Comparison of ENCODE assay signal across 42 cellular contexts in the genomic region with DNA sequence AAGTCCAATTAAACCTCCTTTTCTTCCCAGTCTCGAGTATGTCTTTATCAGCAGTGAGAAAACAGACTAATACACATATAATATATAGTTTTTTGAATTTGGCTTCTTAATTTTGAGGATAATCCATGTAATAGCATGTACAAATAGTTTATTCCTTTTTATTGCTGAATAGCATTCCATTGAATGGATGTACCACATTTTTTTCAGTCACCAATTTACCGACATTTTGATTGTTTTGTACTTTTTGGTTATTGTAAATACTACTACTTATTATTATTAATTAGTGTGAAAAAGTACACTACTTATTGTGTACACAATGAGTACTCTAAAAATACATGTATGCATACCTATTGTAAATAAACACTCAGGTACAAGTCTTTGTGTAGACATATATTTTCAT. TPM values are rescaled to one million over a fixed set of nuclear protein-coding genes. Genes with fewer than 3 reads are reported as not detected.
"Had no signal": no experiment of that assay in that cellular context is flagged by ENCODE, and none has a peak within 500 bp of the region (broad histone marks: within the 10 kb centered on the region; RNA-seq: fewer than 3 reads in every experiment).

No MANE protein-coding gene starts in this region.

- H3K27me3 Mint-ChIP-seq: activated naive CD4-positive, alpha-beta T cell treated with anti-CD3 and anti-CD28 coated beads, Interleukin-2, amount 10 ng/mL, durations not matched to agents 7 days and 5 days; activated naive CD4-positive, alpha-beta T cell treated with anti-CD3 and anti-CD28 coated beads, Interleukin-2, amount 50 U/mL, for 24 hours; activated naive CD8-positive, alpha-beta T cell; activated naive CD8-positive, alpha-beta T cell treated with anti-CD3 and anti-CD28 coated beads for 36 hours; activated naive CD8-positive, alpha-beta T cell treated with anti-CD3 and anti-CD28 coated beads, Interleukin-2, amount 10 ng/mL, durations not matched to agents 7 days and 5 days; activated naive CD8-positive, alpha-beta T cell treated with anti-CD3 and anti-CD28 coated beads, Interleukin-2, amount 50 U/mL, for 24 hours; activated T-cell treated with anti-CD3 and anti-CD28 coated beads, Interleukin-2, amount 50 U/mL, for 24 hours; activated T-helper 17 cell treated with anti-CD3 and anti-CD28 coated beads, Interleukin-2, amount 50 U/mL, for 72 hours; central memory CD8-positive, alpha-beta T cell had no signal

- FAIRE-seq: astrocyte, bronchial epithelial cell had no signal

- H3K4me3 Mint-ChIP-seq: activated naive CD4-positive, alpha-beta T cell treated with anti-CD3 and anti-CD28 coated beads for 36 hours; activated naive CD4-positive, alpha-beta T cell treated with anti-CD3 and anti-CD28 coated beads, Interleukin-2, amount 10 ng/mL, durations not matched to agents 7 days and 5 days; activated naive CD4-positive, alpha-beta T cell treated with anti-CD3 and anti-CD28 coated beads, Interleukin-2, amount 50 U/mL, for 24 hours; activated naive CD8-positive, alpha-beta T cell; activated naive CD8-positive, alpha-beta T cell treated with anti-CD3 and anti-CD28 coated beads for 36 hours; activated naive CD8-positive, alpha-beta T cell treated with anti-CD3 and anti-CD28 coated beads, Interleukin-2, amount 10 ng/mL, durations not matched to agents 7 days and 5 days; activated naive CD8-positive, alpha-beta T cell treated with anti-CD3 and anti-CD28 coated beads, Interleukin-2, amount 50 U/mL, for 24 hours; activated T-cell treated with anti-CD3 and anti-CD28 coated beads, Interleukin-2, amount 50 U/mL, for 24 hours; activated T-cell treated with anti-CD3 and anti-CD28 coated beads, Interleukin-2, amount 50 U/mL, for 4 hours; activated T-cell treated with anti-CD3 and anti-CD28 coated beads, Interleukin-2, amount 50 U/mL, for 72 hours; activated T-helper 1 cell treated with anti-CD3 and anti-CD28 coated beads, Interleukin-12 subunit alpha, Interleukin-12 subunit beta, Interleukin-2, Interleukin-4 antibody, amounts not matched to agents 30 ng/mL and 10 ng/mL and 1 ng/mL, durations not matched to agents 14 hours and 24 hours and 36 hours; activated T-helper 17 cell treated with anti-CD3 and anti-CD28 coated beads, Interleukin-2, amount 50 U/mL, for 72 hours; brain; central memory CD8-positive, alpha-beta T cell had no signal

- H3K9me3 Mint-ChIP-seq: activated naive CD4-positive, alpha-beta T cell treated with anti-CD3 and anti-CD28 coated beads, Interleukin-2, amount 50 U/mL, for 24 hours; activated naive CD8-positive, alpha-beta T cell treated with anti-CD3 and anti-CD28 coated beads, Interleukin-2, amount 10 ng/mL, durations not matched to agents 7 days and 5 days; activated T-helper 1 cell treated with anti-CD3 and anti-CD28 coated beads, Interleukin-12 subunit alpha, Interleukin-12 subunit beta, Interleukin-2, Interleukin-4 antibody, amounts not matched to agents 30 ng/mL and 10 ng/mL and 1 ng/mL, durations not matched to agents 14 hours and 24 hours and 36 hours had no signal

- H3K4me1 Mint-ChIP-seq: activated naive CD4-positive, alpha-beta T cell treated with anti-CD3 and anti-CD28 coated beads, Interleukin-2, amount 10 ng/mL, durations not matched to agents 7 days and 5 days; activated naive CD4-positive, alpha-beta T cell treated with anti-CD3 and anti-CD28 coated beads, Interleukin-2, amount 50 U/mL, for 24 hours; activated naive CD8-positive, alpha-beta T cell treated with anti-CD3 and anti-CD28 coated beads for 36 hours; activated naive CD8-positive, alpha-beta T cell treated with anti-CD3 and anti-CD28 coated beads, Interleukin-2, amount 10 ng/mL, durations not matched to agents 7 days and 5 days; activated naive CD8-positive, alpha-beta T cell treated with anti-CD3 and anti-CD28 coated beads, Interleukin-2, amount 50 U/mL, for 24 hours; activated T-helper 17 cell treated with anti-CD3 and anti-CD28 coated beads, Interleukin-2, amount 50 U/mL, for 72 hours; brain; central memory CD8-positive, alpha-beta T cell had no signal

- H3K36me3 ChIP-seq: adrenal gland, ascending aorta, brain microvascular endothelial cell, breast epithelium, cardiac muscle cell had no signal

- H3K27me3 ChIP-seq: adrenal gland, ascending aorta, body of pancreas, brain microvascular endothelial cell, breast epithelium, cardiac muscle cell had no signal

- ATAC-seq: activated naive CD4-positive, alpha-beta T cell treated with anti-CD3 and anti-CD28 coated beads, Interleukin-2, amount 50 U/mL, for 72 hours; activated naive CD8-positive, alpha-beta T cell treated with anti-CD3 and anti-CD28 coated beads, Interleukin-2, amount 50 U/mL, for 24 hours; activated T-cell treated with anti-CD3 and anti-CD28 coated beads, Interleukin-2, amount 50 U/mL, for 4 hours; activated T-cell treated with anti-CD3 and anti-CD28 coated beads, Interleukin-2, amount 50 U/mL, for 72 hours; activated T-helper 17 cell treated with anti-CD3 and anti-CD28 coated beads, Interleukin-2, amount 50 U/mL, for 72 hours; body of pancreas had no signal

- H3K27ac ChIP-seq: adrenal gland, ascending aorta, body of pancreas, brain microvascular endothelial cell, breast epithelium, cardiac muscle cell had no signal

- H3K27ac Mint-ChIP-seq: activated naive CD4-positive, alpha-beta T cell treated with anti-CD3 and anti-CD28 coated beads for 36 hours; activated naive CD4-positive, alpha-beta T cell treated with anti-CD3 and anti-CD28 coated beads, Interleukin-2, amount 10 ng/mL, durations not matched to agents 7 days and 5 days; activated naive CD4-positive, alpha-beta T cell treated with anti-CD3 and anti-CD28 coated beads, Interleukin-2, amount 50 U/mL, for 24 hours; activated naive CD4-positive, alpha-beta T cell treated with anti-CD3 and anti-CD28 coated beads, Interleukin-2, amount 50 U/mL, for 72 hours; activated naive CD8-positive, alpha-beta T cell; activated naive CD8-positive, alpha-beta T cell treated with anti-CD3 and anti-CD28 coated beads for 36 hours; activated naive CD8-positive, alpha-beta T cell treated with anti-CD3 and anti-CD28 coated beads, Interleukin-2, amount 10 ng/mL, durations not matched to agents 7 days and 5 days; activated naive CD8-positive, alpha-beta T cell treated with anti-CD3 and anti-CD28 coated beads, Interleukin-2, amount 50 U/mL, for 24 hours; activated T-cell treated with anti-CD3 and anti-CD28 coated beads, Interleukin-2, amount 50 U/mL, for 24 hours; activated T-cell treated with anti-CD3 and anti-CD28 coated beads, Interleukin-2, amount 50 U/mL, for 72 hours; activated T-helper 1 cell treated with anti-CD3 and anti-CD28 coated beads, Interleukin-12 subunit alpha, Interleukin-12 subunit beta, Interleukin-2, Interleukin-4 antibody, amounts not matched to agents 30 ng/mL and 10 ng/mL and 1 ng/mL, durations not matched to agents 14 hours and 24 hours and 36 hours; activated T-helper 17 cell treated with anti-CD3 and anti-CD28 coated beads, Interleukin-2, amount 50 U/mL, for 72 hours; activated T-helper 2 cell treated with anti-CD3 and anti-CD28 coated beads, Interferon-gamma antibody, Interleukin-2, Interleukin-4, amounts not matched to agents 10 μg/mL and 5 μg/mL and 100 μg/mL, durations not matched to agents 14 hours and 24 hours and 36 hours; brain had no signal

- H3K4me3 ChIP-seq: adrenal gland, ascending aorta, body of pancreas, breast epithelium, cardiac muscle cell had no signal

- DNase-seq: activated effector memory CD4-positive, alpha-beta T cell treated with anti-CD3 and anti-CD28 coated beads, Interleukin-2, amount 50 U/mL, for 16 hours; activated effector memory CD4-positive, alpha-beta T cell treated with Interleukin-2 at 50 U/mL for 16 hours; activated gamma-delta T cell; activated gamma-delta T cell treated with Interleukin-2 at 50 U/mL for 16 hours; activated naive CD4-positive, alpha-beta T cell; activated naive CD4-positive, alpha-beta T cell treated with anti-CD3 and anti-CD28 coated beads for 36 hours; activated naive CD4-positive, alpha-beta T cell treated with anti-CD3 and anti-CD28 coated beads, Interleukin-2, amount 10 ng/mL, durations not matched to agents 7 days and 5 days; activated naive CD4-positive, alpha-beta T cell treated with anti-CD3 and anti-CD28 coated beads, Interleukin-2, amount 50 U/mL, for 16 hours; activated naive CD4-positive, alpha-beta T cell treated with Interleukin-2 at 50 U/mL for 16 hours; activated naive CD8-positive, alpha-beta T cell treated with anti-CD3 and anti-CD28 coated beads for 36 hours; activated naive CD8-positive, alpha-beta T cell treated with anti-CD3 and anti-CD28 coated beads, Interleukin-2, amount 10 ng/mL, durations not matched to agents 7 days and 5 days; activated naive CD8-positive, alpha-beta T cell treated with anti-CD3 and anti-CD28 coated beads, Interleukin-2, amount 50 U/mL, for 24 hours; activated T-cell treated with anti-CD3 and anti-CD28 coated beads, Interleukin-2, amount 50 U/mL, for 24 hours; activated T-cell treated with anti-CD3 and anti-CD28 coated beads, Interleukin-2, amount 50 U/mL, for 4 hours; activated T-cell treated with anti-CD3 and anti-CD28 coated beads, Interleukin-2, amount 50 U/mL, for 48 hours; activated T-cell treated with anti-CD3 and anti-CD28 coated beads, Interleukin-2, amount 50 U/mL, for 72 hours; adrenal gland; amniotic stem cell; amygdala; anterior cingulate cortex; aorta; body of pancreas; brain microvascular endothelial cell; caudate nucleus; central memory CD4-positive, alpha-beta T cell; cerebellar nuclear complex had no signal

- H3K4me1 ChIP-seq: adrenal gland, ascending aorta, body of pancreas, breast epithelium had no signal

- H3K36me3 Mint-ChIP-seq: activated naive CD4-positive, alpha-beta T cell treated with anti-CD3 and anti-CD28 coated beads, Interleukin-2, amount 10 ng/mL, durations not matched to agents 7 days and 5 days; activated naive CD4-positive, alpha-beta T cell treated with anti-CD3 and anti-CD28 coated beads, Interleukin-2, amount 50 U/mL, for 24 hours; activated naive CD4-positive, alpha-beta T cell treated with anti-CD3 and anti-CD28 coated beads, Interleukin-2, amount 50 U/mL, for 72 hours; activated naive CD8-positive, alpha-beta T cell; activated naive CD8-positive, alpha-beta T cell treated with anti-CD3 and anti-CD28 coated beads for 36 hours; activated naive CD8-positive, alpha-beta T cell treated with anti-CD3 and anti-CD28 coated beads, Interleukin-2, amount 10 ng/mL, durations not matched to agents 7 days and 5 days; brain had no signal

- H3K9me3 ChIP-seq: adrenal gland had no signal

RNA-seq across cellular contexts. Expression of gene ANXA10, which starts 42.3 kb away (rescaled TPM):
- total RNA-seq: activated naive CD4-positive, alpha-beta T cell treated with anti-CD3 and anti-CD28 coated beads for 36 hours; activated naive CD4-positive, alpha-beta T cell treated with anti-CD3 and anti-CD28 coated beads, Interleukin-2, amount 50 U/mL, for 72 hours; activated naive CD8-positive, alpha-beta T cell treated with anti-CD3 and anti-CD28 coated beads for 36 hours; activated naive CD8-positive, alpha-beta T cell treated with anti-CD3 and anti-CD28 coated beads, Interleukin-2, amount 10 ng/mL, durations not matched to agents 7 days and 5 days; activated T-cell treated with anti-CD3 and anti-CD28 coated beads, Interleukin-2, amount 50 U/mL, for 4 hours; activated T-cell treated with anti-CD3 and anti-CD28 coated beads, Interleukin-2, amount 50 U/mL, for 72 hours; activated T-helper 1 cell treated with anti-CD3 and anti-CD28 coated beads, Interleukin-12 subunit alpha, Interleukin-12 subunit beta, Interleukin-2, Interleukin-4 antibody, amounts not matched to agents 30 ng/mL and 10 ng/mL and 1 ng/mL, durations not matched to agents 14 hours and 24 hours and 36 hours; activated T-helper 17 cell treated with anti-CD3 and anti-CD28 coated beads, Interleukin-2, amount 50 U/mL, for 72 hours; activated T-helper 2 cell treated with anti-CD3 and anti-CD28 coated beads, Interferon-gamma antibody, Interleukin-2, Interleukin-4, amounts not matched to agents 10 μg/mL and 5 μg/mL and 100 μg/mL, durations not matched to agents 14 hours and 24 hours and 36 hours; adrenal gland; aorta; ascending aorta; astrocyte; breast epithelium; cardiac muscle cell; cardiac septum; cerebellum; chondrocyte had no signal
- polyA plus RNA-seq: adrenal gland, cardiac muscle cell had no signal
